In genomic region chr10:12129222-12130111, GRCh38 we compare ENCODE assay signal across 8 cellular contexts. TPM values are rescaled to one million over a fixed set of nuclear protein-coding genes. Genes with fewer than 3 reads are reported as not detected.
DNase-seq lines count a peak whose midpoint lies in the region; ATAC-seq and TF ChIP-seq lines count a peak whose summit lies in the region.

Gene SEC61A2, plus strand, starts transcription at chr10:12129677. Its CDS starts 111 bp downstream, at chr10:12129788.

- H3K4me3 ChIP-seq in HUES6 (ENCODE audit: low read depth, low read length) (peak within 1 kb of the TSS; percentile 88), OCI-LY1 (ENCODE audit: low read depth, low read length, poor library complexity, severe bottlenecking) (peak within 1 kb of the TSS; percentile 73), epithelial cell of esophagus (ENCODE audit: low read length) (peak within 1 kb of the TSS; percentile 77)

- H3K27ac ChIP-seq in HUES6 (ENCODE audit: low read depth, low read length) (0 out of 2 replicates have a peak within 1 kb of the TSS, but pooled peaks have one; percentile 34), OCI-LY1 (ENCODE audit: low read depth, low read length, poor library complexity, severe bottlenecking) (peak within 1 kb of the TSS; percentile 54)

- H3K9me3 ChIP-seq in HUES6 (ENCODE audit: control insufficient read depth, insufficient read depth, low read depth, low read length) (no peaks in the 10 kb centered on the region), OCI-LY1 (ENCODE audit: low read length) (no peaks in the 10 kb centered on the region)

- no peaks in the 10 kb centered on the region for H3K79me2 ChIP-seq in OCI-LY1 (ENCODE audit: insufficient read depth, low read length)

- TF ChIP-seq CTCF in OCI-LY1 (IDR thresholded peaks at IDR 0.05; ENCODE audit: low read length) (no peak), epithelial cell of esophagus (IDR thresholded peaks at IDR 0.05; ENCODE audit: insufficient read depth, low read depth, low read length, missing control alignments) (no peak)

- H3K27me3 ChIP-seq in HUES6 (ENCODE audit: control insufficient read depth, insufficient read depth, low read length) (no peaks in the 10 kb centered on the region), OCI-LY1 (ENCODE audit: insufficient read depth, low read length) (no peaks in the 10 kb centered on the region)

- H3K9me2 ChIP-seq in OCI-LY1 (ENCODE audit: low read depth, low read length) = no peaks in the 10 kb centered on the region

- H3K9ac ChIP-seq in HUES6 (ENCODE audit: low read length) = peak within 1 kb of the TSS; percentile 85
- peak within 1 kb of the TSS; percentile 64 for H3K9ac ChIP-seq in OCI-LY1 (ENCODE audit: low read length)

- no peaks in the 10 kb centered on the region for H3K4me1 ChIP-seq in HUES6 (ENCODE audit: control insufficient read depth, insufficient read depth, low read length)
- peaks cover 12% of the 10 kb centered on the region for H3K4me1 ChIP-seq in OCI-LY1 (ENCODE audit: insufficient read depth, low read length, severe bottlenecking)

- DNase-seq in D341Med (ENCODE audit: low spot score) = peak; percentile 100
- peak; percentile 98 for DNase-seq in activated T-cell treated with anti-CD3 and anti-CD28 coated beads for 1 hour (ENCODE audit: low read depth)
- DNase-seq in epithelial cell of esophagus (ENCODE audit: low read depth) = peak; percentile 93
- DNase-seq in mucosa of gallbladder (ENCODE audit: low spot score) = peak; percentile 96
- peak; percentile 98 for DNase-seq in stimulated activated CD8-positive, alpha-beta memory T cell treated with anti-CD3 and anti-CD28 coated beads, Interleukin-4, amount 100 ng/mL, for 24 hours (ENCODE audit: low read depth)

- H3K36me3 ChIP-seq in HUES6 (ENCODE audit: control insufficient read depth, insufficient read depth, low read length) = peaks cover 8% of the 10 kb centered on the region
- peaks cover 9% of the 10 kb centered on the region for H3K36me3 ChIP-seq in OCI-LY1 (ENCODE audit: insufficient read depth, low read length)

- ATAC-seq in GM21423 (IDR thresholded peaks at IDR 0.05; ENCODE audit: unreplicated experiment) = peak; percentile 91

- no peaks in the 10 kb centered on the region for H4K20me1 ChIP-seq in OCI-LY1 (ENCODE audit: insufficient read depth, low read length)

- H3F3A ChIP-seq in OCI-LY1 (ENCODE audit: insufficient read depth, low read length) = no peaks in the 10 kb centered on the region

- no peak within 1 kb of the TSS for H2AFZ ChIP-seq in OCI-LY1 (ENCODE audit: low read length)

- H3K4me2 ChIP-seq in OCI-LY1 (ENCODE audit: low read length) = peak within 1 kb of the TSS; percentile 86

RNA-seq across cellular contexts. Expression of gene SEC61A2, which starts in this region (rescaled TPM):
- 8.7 TPM for total RNA-seq in mucosa of gallbladder

Comparison
In these comparisons a context has a peak if more than half of its experiments do, and no peak if none do; other contexts are left out.
1. Peak in every context shown above with its lines: DNase-seq, ATAC-seq, H3K4me3 ChIP-seq and H3K27ac ChIP-seq.